In genomic region chr17:48721009-48721402, GRCh38 we compare ENCODE assay signal across 19 cellular contexts. TPM values are rescaled to one million over a fixed set of nuclear protein-coding genes. Genes with fewer than 3 reads are reported as not detected.
"Had no signal": no experiment of that assay in that cellular context is flagged by ENCODE, and none has a peak within 500 bp of the region (broad histone marks: within the 10 kb centered on the region; RNA-seq: fewer than 3 reads in every experiment).

No MANE protein-coding gene starts in this region.

- H3K4me3 ChIP-seq: ascending aorta, left lung, thoracic aorta had no signal

- DNase-seq: activated CD4-positive, alpha-beta memory T cell treated with anti-CD3 and anti-CD28 coated beads for 36 hours; activated CD4-positive, CD25-positive, alpha-beta regulatory T cell treated with anti-CD3 and anti-CD28 coated beads, Interleukin-2, amount 50 U/mL, for 72 hours; activated naive CD4-positive, alpha-beta T cell treated with anti-CD3 and anti-CD28 coated beads, Interleukin-2, amount 10 ng/mL, durations not matched to agents 7 days and 5 days; activated T-cell treated with anti-CD3 and anti-CD28 coated beads, Interleukin-2, amount 50 U/mL, for 24 hours; left lung; mammary epithelial cell; occipital lobe; stimulated activated CD4-positive, alpha-beta T cell treated with anti-CD3 and anti-CD28 coated beads, Interleukin-12 subunit alpha, Interleukin-12 subunit beta, amount 100 ng/mL, for 4 hours; stimulated activated CD4-positive, alpha-beta T cell treated with anti-CD3 and anti-CD28 coated beads, Interleukin-2, amount 100 ng/mL, for 24 hours had no signal

- H3K9me3 Mint-ChIP-seq: activated CD4-positive, alpha-beta memory T cell treated with anti-CD3 and anti-CD28 coated beads for 36 hours; activated naive CD4-positive, alpha-beta T cell treated with anti-CD3 and anti-CD28 coated beads, Interleukin-2, amount 10 ng/mL, durations not matched to agents 7 days and 5 days; activated T-cell treated with anti-CD3 and anti-CD28 coated beads, Interleukin-2, amount 50 U/mL, for 24 hours; nephron; T-helper 2 cell treated with Interferon-gamma antibody and Interleukin-4, amounts not matched to agents 5 μg/mL and 100 μg/mL, for 36 hours had no signal

- H3K27ac ChIP-seq: ascending aorta, left lung, thoracic aorta had no signal

- H3K27ac Mint-ChIP-seq: nephron had no signal

- ATAC-seq: left lung had no signal

- H3K9me3 ChIP-seq: ascending aorta, left lung, thoracic aorta had no signal

- H3K36me3 ChIP-seq: ascending aorta, left lung, thoracic aorta had no signal

- H3K4me3 Mint-ChIP-seq: activated T-cell treated with anti-CD3 and anti-CD28 coated beads, Interleukin-2, amount 50 U/mL, for 24 hours; T-helper 2 cell treated with Interferon-gamma antibody and Interleukin-4, amounts not matched to agents 5 μg/mL and 100 μg/mL, for 36 hours had no signal

RNA-seq across cellular contexts. Expression of gene PRAC1, which starts 1.3 kb away (rescaled TPM):
- total RNA-seq: activated CD4-positive, alpha-beta memory T cell treated with anti-CD3 and anti-CD28 coated beads for 36 hours; ascending aorta; bronchial epithelial cell; chondrocyte; dermis microvascular lymphatic vessel endothelial cell; left lung; mammary epithelial cell; occipital lobe; progenitor cell of endocrine pancreas; thoracic aorta; ureter had no signal
- polyA plus RNA-seq: keratinocyte, mammary epithelial cell had no signal

RNA-seq across cellular contexts. Expression of gene PRAC2, which starts 2.0 kb away (rescaled TPM):
- total RNA-seq: activated CD4-positive, alpha-beta memory T cell treated with anti-CD3 and anti-CD28 coated beads for 36 hours; ascending aorta; bronchial epithelial cell; chondrocyte; dermis microvascular lymphatic vessel endothelial cell; left lung; mammary epithelial cell; occipital lobe; progenitor cell of endocrine pancreas; thoracic aorta; ureter had no signal
- polyA plus RNA-seq: keratinocyte, mammary epithelial cell had no signal

RNA-seq across cellular contexts. Expression of gene HOXB13, which starts 7.5 kb away (rescaled TPM):
- total RNA-seq: activated CD4-positive, alpha-beta memory T cell treated with anti-CD3 and anti-CD28 coated beads for 36 hours; ascending aorta; bronchial epithelial cell; chondrocyte; dermis microvascular lymphatic vessel endothelial cell; left lung; mammary epithelial cell; progenitor cell of endocrine pancreas; thoracic aorta; ureter had no signal
- polyA plus RNA-seq: keratinocyte had no signal
